Comparison of ENCODE assay signal across 8 cellular contexts in the genomic region with DNA sequence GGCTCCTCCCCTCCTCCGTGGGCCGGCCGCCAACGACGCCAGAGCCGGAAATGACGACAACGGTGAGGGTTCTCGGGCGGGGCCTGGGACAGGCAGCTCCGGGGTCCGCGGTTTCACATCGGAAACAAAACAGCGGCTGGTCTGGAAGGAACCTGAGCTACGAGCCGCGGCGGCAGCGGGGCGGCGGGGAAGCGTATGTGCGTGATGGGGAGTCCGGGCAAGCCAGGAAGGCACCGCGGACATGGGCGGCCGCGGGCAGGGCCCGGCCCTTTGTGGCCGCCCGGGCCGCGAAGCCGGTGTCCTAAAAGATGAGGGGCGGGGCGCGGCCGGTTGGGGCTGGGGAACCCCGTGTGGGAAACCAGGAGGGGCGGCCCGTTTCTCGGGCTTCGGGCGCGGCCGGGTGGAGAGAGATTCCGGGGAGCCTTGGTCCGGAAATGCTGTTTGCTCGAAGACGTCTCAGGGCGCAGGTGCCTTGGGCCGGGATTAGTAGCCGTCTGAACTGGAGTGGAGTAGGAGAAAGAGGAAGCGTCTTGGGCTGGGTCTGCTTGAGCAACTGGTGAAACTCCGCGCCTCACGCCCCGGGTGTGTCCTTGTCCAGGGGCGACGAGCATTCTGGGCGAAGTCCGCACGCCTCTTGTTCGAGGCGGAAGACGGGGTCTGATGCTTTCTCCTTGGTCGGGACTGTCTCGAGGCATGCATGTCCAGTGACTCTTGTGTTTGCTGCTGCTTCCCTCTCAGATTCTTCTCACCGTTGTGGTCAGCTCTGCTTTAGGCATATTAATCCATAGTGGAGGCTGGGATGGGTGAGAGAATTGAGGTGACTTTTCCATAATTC. TPM values are rescaled to one million over a fixed set of nuclear protein-coding genes. Genes with fewer than 3 reads are reported as not detected.
DNase-seq lines count a peak whose midpoint lies in the region; ATAC-seq and TF ChIP-seq lines count a peak whose summit lies in the region.

TSS of gene PSEN1 (plus strand) at position 121 of the 835 bp plus-strand sequence. CDS start 11,513 bp downstream, outside the sequence.

- H3K27ac ChIP-seq in spleen: peak within 1 kb of the TSS; percentile 92 to 100 (median 98)

- H3K4me3 ChIP-seq in AG09309 (ENCODE audit: control insufficient read depth, low read depth, low read length) (peak within 1 kb of the TSS; percentile 90), spleen (peak within 1 kb of the TSS; percentile 61 to 93 (median 85))

- ATAC-seq in GM19023 (IDR thresholded peaks at IDR 0.05; ENCODE audit: unreplicated experiment): peak; percentile 94
- ATAC-seq in HG03196 (IDR thresholded peaks at IDR 0.05; ENCODE audit: unreplicated experiment): peak; percentile 90

- peak in 2 of 3 donors; percentile 53 to 78 for TF ChIP-seq POLR2A in spleen (IDR thresholded peaks at IDR 0.05)

- peaks cover 10 to 53% (median 35%) of the 10 kb centered on the region in 6 donors for H3K4me1 ChIP-seq in spleen

- WGBS in spleen, 5 donors: 0 to 1% (median 0%) methylated on average over 37 to 71 of the region's 71 CpGs

- no peak for TF ChIP-seq CTCF in AG09309 (IDR thresholded peaks at IDR 0.05; ENCODE audit: control insufficient read depth, insufficient read depth, low read depth, low read length, missing control alignments)
- TF ChIP-seq CTCF in spleen (IDR thresholded peaks at IDR 0.05 in 8 of 11, conservative IDR thresholded peaks at IDR 0.05 in 3 of 11): no peak

- intact Hi-C loops in spleen (cut with DNase I; ENCODE audit: low total_unique reads): no loop called here

- peaks cover 0 to 25% (median 17%) of the 10 kb centered on the region in 8 donors for H3K9me3 ChIP-seq in spleen

- peak; percentile 52 for DNase-seq in AG09309 (ENCODE audit: low read depth)
- peak; percentile 69 to 91 for DNase-seq in NCI-H446 (lab: John Stamatoyannopoulos, UW)
- DNase-seq in activated CD4-positive, CD25-positive, alpha-beta regulatory T cell treated with anti-CD3 and anti-CD28 coated beads, Interleukin-2, amount 50 U/mL, for 16 hours (ENCODE audit: low read depth, low spot score): peak; percentile 97
- DNase-seq in central memory CD4-positive, alpha-beta T cell: peak; percentile 98
- peak; percentile 98 for DNase-seq in inferior parietal cortex (ENCODE audit: extremely low spot score)
- peak; percentile 99 for DNase-seq in spleen

- H3K36me3 ChIP-seq in spleen: no peaks in the 10 kb centered on the region

- no peaks in the 10 kb centered on the region for H3K27me3 ChIP-seq in spleen (replicated peaks in 1 of 7)

RNA-seq across cellular contexts. Expression of gene PSEN1, which starts in this region (rescaled TPM):
- total RNA-seq in spleen: 10 to 100 TPM; 36.7 to 74.7 (median 52.6) TPM
- 10 to 100 TPM; 15.9 to 21.9 (median 16.9) TPM for polyA plus RNA-seq in spleen

Comparison
In these comparisons a context has a peak if more than half of its experiments do, and no peak if none do; other contexts are left out.
1. Peak in every context shown above with its lines: DNase-seq, ATAC-seq, H3K4me3 ChIP-seq and H3K27ac ChIP-seq.